ENCODE assay signal across 21 cellular contexts in genomic region chr10:65100146-65100545, GRCh38.
"Had no signal": no experiment of that assay in that cellular context is flagged by ENCODE, and none has a peak within 500 bp of the region (broad histone marks: within the 10 kb centered on the region; RNA-seq: fewer than 3 reads in every experiment).

No MANE protein-coding gene starts in this region.

- H3K27ac ChIP-seq: RWPE1 had no signal

- H3K9ac ChIP-seq: SK-N-SH had no signal

- DNase-seq: Kasumi-1, KG1, MM.1S, NCI-H1092 treated with DMSO at 0.1 percent for 48 hours, NCI-H1436, NCI-H187, NCI-H2029, NCI-H2081 treated with DMSO at 0.1 percent for 48 hours, NCI-H2171, NCI-H226, NCI-H446, NCI-H510A, NCI-H524 treated with DMSO at 0.1 percent for 48 hours, NCI-H69, NCI-H774, SHP77, SK-N-SH, SW 1271, T-cell had no signal

- H3K4me2 ChIP-seq: SK-N-SH had no signal

- ATAC-seq: Panc1, T-cell had no signal

- H3K9me3 ChIP-seq: SK-N-SH had no signal
